ENCODE assay signal across 10 cellular contexts in the genomic region with DNA sequence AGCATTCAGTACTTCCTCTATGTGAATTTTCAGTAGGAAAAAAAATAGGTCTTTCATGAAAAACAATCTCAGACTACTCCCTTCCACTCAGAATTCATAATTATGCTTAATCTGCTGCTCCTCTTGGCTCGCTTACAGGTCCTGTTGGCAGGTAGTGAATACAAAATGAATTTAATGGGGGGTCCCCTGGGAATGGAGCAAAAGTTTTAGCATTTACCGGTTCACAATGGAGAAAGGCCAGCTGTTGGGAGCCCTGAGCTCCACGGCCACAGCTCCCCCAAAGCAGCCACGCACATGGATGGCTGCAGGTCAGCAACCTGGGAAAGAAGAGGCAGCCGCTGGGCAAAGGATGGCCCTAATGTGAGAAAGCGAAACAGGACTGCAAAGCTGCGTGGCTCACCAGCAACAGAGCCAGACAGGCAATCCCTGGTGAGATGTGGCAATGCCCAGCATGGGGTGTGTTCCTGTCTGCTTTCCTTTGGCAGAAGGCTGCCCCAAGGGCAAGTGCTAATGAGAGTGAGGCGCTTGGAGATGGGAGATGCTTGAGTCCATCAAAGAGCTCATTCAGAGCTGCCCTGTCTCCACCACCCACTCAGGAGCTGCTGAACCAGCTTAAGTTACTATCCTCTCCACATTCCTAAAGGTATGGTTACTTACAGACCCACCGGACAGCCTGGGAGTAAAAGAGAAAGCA.
DNase-seq lines count a peak whose midpoint lies in the region; ATAC-seq and TF ChIP-seq lines count a peak whose summit lies in the region.
"Had no signal": no experiment of that assay in that cellular context is flagged by ENCODE, and none has a peak within 500 bp of the region (broad histone marks: within the 10 kb centered on the region; RNA-seq: fewer than 3 reads in every experiment).

No MANE protein-coding gene starts in this region.

- no peaks in the 10 kb centered on the region for H3K27me3 ChIP-seq in mammary epithelial cell (ENCODE audit: insufficient read depth, low read length)

- H3K9ac ChIP-seq in mammary epithelial cell (ENCODE audit: insufficient read depth, low read length) = peak overlapping the region; percentile 73

- POLR2A ChIA-PET in OCI-LY7 (lab: Charles Lee) = interaction anchor here (0.6 to 1.0 kb wide), 2 partner anchors 14 to 168 kb away, joined by 3 to 4 read pairs; no protein-coding TSS in a partner anchor

- H3K27ac ChIP-seq in mammary epithelial cell (ENCODE audit: insufficient read depth, low read depth, low read length) (peak overlapping the region; percentile 69), OCI-LY7 (ENCODE audit: low read depth, low read length, poor library complexity, severe bottlenecking) (no peak overlapping the region)
- H3K27ac ChIP-seq: prostate gland had no signal

- CTCF ChIA-PET in mammary epithelial cell (lab: Charles Lee; ENCODE audit: low non-redundant PET) = no interaction called here
- CTCF ChIA-PET in OCI-LY7 (lab: Charles Lee; ENCODE audit: unreplicated experiment) = no interaction called here

- H3K79me2 ChIP-seq in mammary epithelial cell (ENCODE audit: insufficient read depth, low read length) = no peaks in the 10 kb centered on the region
- H3K79me2 ChIP-seq in OCI-LY7 (ENCODE audit: insufficient read depth, low read depth, low read length) = no peaks in the 10 kb centered on the region

- H3K4me2 ChIP-seq in mammary epithelial cell (ENCODE audit: insufficient read depth, low read depth, low read length) (peak overlapping the region; percentile 96), OCI-LY7 (ENCODE audit: low read length) (no peak overlapping the region)

- DNase-seq in H4 (ENCODE audit: low spot score) = peak; percentile 79
- DNase-seq in NCI-H2107 treated with DMSO at 0.1 percent for 48 hours (lab: John Stamatoyannopoulos, UW; ENCODE audit: unreplicated experiment) = peak; percentile 66
- DNase-seq in mammary epithelial cell = peak; percentile 96
- DNase-seq in sciatic nerve (ENCODE audit: low spot score) = no peak
- DNase-seq in GDM1 (lab: John Stamatoyannopoulos, UW) = no peak
- no peak for DNase-seq in OCI-LY7 (ENCODE audit: low spot score)
- no peak for DNase-seq in amniotic stem cell (lab: John Stamatoyannopoulos, UW)
- DNase-seq: activated CD8-positive, alpha-beta memory T cell treated with anti-CD3 and anti-CD28 coated beads, Interleukin-2, amount 10 ng/mL, durations not matched to agents 7 days and 5 days; T-helper 17 cell had no signal

- H3K36me3 ChIP-seq in mammary epithelial cell (ENCODE audit: insufficient read depth, low read length) (no peaks in the 10 kb centered on the region), OCI-LY7 (ENCODE audit: insufficient read depth, low read length) (no peaks in the 10 kb centered on the region)
- H3K36me3 ChIP-seq: prostate gland had no signal

- in situ Hi-C loops in mammary epithelial cell (cut with MboI; ENCODE audit: low sequenced_read_pairs in 2 of 2) = no loop called here

- H3K4me1 ChIP-seq in mammary epithelial cell (ENCODE audit: insufficient read depth, low read length) = peaks cover 21% of the 10 kb centered on the region
- H3K4me1 ChIP-seq in OCI-LY7 (ENCODE audit: insufficient read depth, low read length, poor library complexity, severe bottlenecking) = no peaks in the 10 kb centered on the region
- H3K4me1 ChIP-seq: prostate gland had no signal

- H2AFZ ChIP-seq in mammary epithelial cell (ENCODE audit: low read depth, low read length) = peak overlapping the region; percentile 93
- H2AFZ ChIP-seq in OCI-LY7 (ENCODE audit: low read length) = no peak overlapping the region

- no TSS peak for BruUV-seq in mammary epithelial cell (replicated peaks; lab: Mats Ljungman, UMichigan)
- no TSS peak for BruUV-seq in OCI-LY7 (replicated peaks; lab: Mats Ljungman, UMichigan)

- H4K20me1 ChIP-seq in mammary epithelial cell (ENCODE audit: insufficient read depth, low read length) (no peaks in the 10 kb centered on the region), OCI-LY7 (ENCODE audit: insufficient read depth, low read length) (no peaks in the 10 kb centered on the region)

- TF ChIP-seq CTCF in mammary epithelial cell (conservative IDR thresholded peaks at IDR 0.05 in 1 of 2, IDR thresholded peaks at IDR 0.05 in 1 of 2; ENCODE audit: extremely low read depth in 1 of 2, insufficient read depth in 1 of 2, low read depth in 1 of 2, low read length in 2 of 2) (no peak), OCI-LY7 (conservative IDR thresholded peaks at IDR 0.05; ENCODE audit: low read length) (no peak)

- intact Hi-C loops in mammary epithelial cell (cut with micrococcal nuclease) (loop anchor here (2.0 kb wide), 1 partner anchor 28 kb away; no protein-coding TSS in a partner anchor), sciatic nerve (cut with DNase I) (no loop called here), OCI-LY7 (cut with micrococcal nuclease; ENCODE audit: unreplicated experiment) (no loop called here)

- peak; percentile 46 for ATAC-seq in sciatic nerve
- ATAC-seq: activated CD8-positive, alpha-beta memory T cell treated with anti-CD3 and anti-CD28 coated beads, Interleukin-2, amount 10 ng/mL, durations not matched to agents 7 days and 5 days; T-helper 17 cell had no signal

- 2% methylated on average over 9 of the region's 9 CpGs for WGBS in mammary epithelial cell (ENCODE audit: low coverage, missing lambda C conversion rate)

- dilution Hi-C loops in mammary epithelial cell (cut with HindIII; ENCODE audit: low sequenced_read_pairs) = no loop called here

- H3K9me3 ChIP-seq in mammary epithelial cell (replicated peaks; ENCODE audit: insufficient read depth, low read length) (peaks cover 5% of the 10 kb centered on the region), OCI-LY7 (ENCODE audit: low read length) (no peaks in the 10 kb centered on the region)
- H3K9me3 ChIP-seq: prostate gland had no signal

- H3K4me3 ChIP-seq in mammary epithelial cell (replicated peaks in 1 of 3; ENCODE audit: insufficient read depth in 1 of 3, low read depth in 2 of 3, low read length in 3 of 3) (peak overlapping the region; percentile 43 to 50 (median 48)), OCI-LY7 (ENCODE audit: low read depth, low read length, poor library complexity, severe bottlenecking) (no peak overlapping the region)
- H3K4me3 ChIP-seq: prostate gland had no signal

- H3K9me2 ChIP-seq in OCI-LY7 (ENCODE audit: insufficient read depth, low read length) = no peaks in the 10 kb centered on the region

Comparison
In these comparisons a context has a peak if more than half of its experiments do, and no peak if none do; other contexts are left out.
1. DNase-seq: peak in H4 (single experiment), NCI-H2107 treated with DMSO at 0.1 percent for 48 hours (single experiment) and mammary epithelial cell (single experiment); none in sciatic nerve (single experiment), GDM1 (single experiment), OCI-LY7 (single experiment) and amniotic stem cell (single experiment).